In the genomic region with DNA sequence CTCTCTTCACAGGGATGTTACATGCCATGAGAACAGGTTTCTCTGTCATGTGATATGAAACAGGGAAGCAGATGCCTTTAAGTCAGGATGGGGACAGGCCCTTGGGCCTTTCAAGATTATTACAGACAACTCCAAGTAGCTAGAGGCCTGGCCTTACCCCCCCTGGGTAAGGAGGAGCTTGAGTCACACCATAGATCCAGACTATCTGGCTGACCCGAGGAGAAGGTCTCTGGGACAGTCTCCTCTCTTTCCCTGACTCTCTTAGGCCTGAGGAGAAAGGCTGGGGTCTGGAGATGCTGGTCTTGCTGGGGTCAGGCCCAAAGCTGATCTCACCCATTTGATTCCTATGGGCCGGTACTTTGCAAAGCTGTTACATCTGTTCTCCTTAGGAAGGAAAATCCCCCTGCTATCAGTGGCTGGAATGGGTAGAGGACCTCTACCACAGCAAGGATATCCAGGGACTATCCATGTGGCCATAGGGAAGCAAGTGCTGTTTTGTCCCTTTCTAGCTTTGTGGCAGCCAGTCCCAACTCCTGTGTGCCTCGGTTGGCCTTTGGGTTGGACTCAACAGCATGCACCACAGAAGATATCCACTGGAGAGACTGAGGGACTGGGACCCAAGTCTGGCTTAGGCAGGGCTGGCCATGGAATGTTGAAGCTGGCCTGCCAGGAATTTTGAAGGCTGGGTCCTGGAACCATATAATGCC, we compare ENCODE assay signal across 1 cellular context.
TF ChIP-seq lines count a peak whose summit lies in the region.

No MANE protein-coding gene starts in this region.

TF ChIP-seq in H1, 55 proteins besides CTCF, POLR2A, EP300 and RAD21:
- TF ChIP-seq KDM4A (IDR thresholded peaks at IDR 0.05; ENCODE audit: low read depth, low read length, severe bottlenecking) (no peak), JUN (IDR thresholded peaks at IDR 0.05; ENCODE audit: low read depth, low read length) (no peak), FOSL1 (IDR thresholded peaks at IDR 0.05; ENCODE audit: insufficient read depth, low read depth, low read length) (no peak), TAF1 (IDR thresholded peaks at IDR 0.05; ENCODE audit: low read depth, low read length) (no peak)
- TF ChIP-seq, protein P1, sequence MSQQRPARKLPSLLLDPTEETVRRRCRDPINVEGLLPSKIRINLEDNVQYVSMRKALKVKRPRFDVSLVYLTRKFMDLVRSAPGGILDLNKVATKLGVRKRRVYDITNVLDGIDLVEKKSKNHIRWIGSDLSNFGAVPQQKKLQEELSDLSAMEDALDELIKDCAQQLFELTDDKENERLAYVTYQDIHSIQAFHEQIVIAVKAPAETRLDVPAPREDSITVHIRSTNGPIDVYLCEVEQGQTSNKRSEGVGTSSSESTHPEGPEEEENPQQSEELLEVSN (IDR thresholded peaks at IDR 0.05) = no peak
